8 cellular contexts compared by ENCODE assay signal in the genomic region with DNA sequence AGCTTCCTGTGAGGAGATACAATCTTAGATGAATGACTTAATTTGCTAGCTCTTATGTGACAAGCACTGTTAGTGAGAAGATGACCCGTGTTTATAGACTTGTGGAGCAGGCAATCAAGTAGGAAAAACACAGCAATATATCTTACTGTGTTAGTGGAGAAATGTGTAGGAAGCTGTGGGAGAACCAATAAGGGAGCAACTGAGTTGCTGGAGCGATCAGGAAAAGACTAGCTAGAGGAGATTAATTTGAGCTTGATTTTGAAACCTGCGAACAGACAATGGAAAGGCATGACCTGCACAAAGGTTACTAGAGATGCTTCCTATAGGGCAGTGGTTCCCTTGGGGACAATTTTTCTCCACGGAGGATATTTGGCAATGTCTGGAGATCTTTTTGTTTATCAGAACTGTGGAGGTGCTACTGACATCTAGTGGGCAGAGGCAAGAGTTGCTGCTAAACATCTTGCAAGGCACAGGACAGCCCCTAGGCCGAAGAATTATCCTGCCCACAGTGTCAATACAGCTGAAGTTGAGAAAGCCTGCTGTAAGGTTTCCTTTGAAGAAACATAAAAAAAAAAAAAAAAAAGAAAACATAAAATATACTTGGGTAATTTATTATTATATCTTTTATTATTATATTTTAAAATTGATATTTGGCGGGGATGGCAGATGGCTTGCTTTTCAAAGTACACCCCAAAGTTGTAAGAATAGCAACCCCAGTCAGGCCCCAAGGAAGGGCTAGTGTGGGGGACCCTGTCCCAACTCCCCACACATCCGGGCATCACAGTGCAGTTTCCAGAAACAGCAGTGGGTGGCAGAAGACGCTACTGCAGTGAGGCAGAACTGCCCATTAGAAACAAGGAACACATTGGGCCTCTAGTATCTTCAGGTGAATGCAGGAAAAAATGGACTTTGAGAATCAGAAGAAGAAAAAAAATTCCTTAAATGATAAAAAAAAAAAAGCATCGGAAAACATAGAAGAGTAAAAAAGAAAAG.
DNase-seq lines count a peak whose midpoint lies in the region; ATAC-seq, FAIRE-seq and TF ChIP-seq lines count a peak whose summit lies in the region.

No MANE protein-coding gene starts in this region.

- H3K4me1 Mint-ChIP-seq in Caco-2 (ENCODE audit: low read depth, unreplicated experiment) (no peaks in the 10 kb centered on the region), natural killer cell (peaks cover 0 to 5% of the 10 kb centered on the region in 2 donors)
- no peaks in the 10 kb centered on the region for H3K4me1 Mint-ChIP-seq in activated CD4-positive, alpha-beta memory T cell treated with anti-CD3 and anti-CD28 coated beads, Interleukin-2, amount 10 ng/mL, durations not matched to agents 7 days and 5 days

- no peak overlapping the region for H3K4me3 ChIP-seq in Caco-2 (ENCODE audit: low read depth, low read length)

- H3K27ac Mint-ChIP-seq in Caco-2 (ENCODE audit: unreplicated experiment) = no peak overlapping the region
- no peak overlapping the region for H3K27ac Mint-ChIP-seq in natural killer cell
- no peak overlapping the region for H3K27ac Mint-ChIP-seq in activated CD4-positive, alpha-beta memory T cell treated with anti-CD3 and anti-CD28 coated beads, Interleukin-2, amount 10 ng/mL, durations not matched to agents 7 days and 5 days

- ATAC-seq in HG02840 (IDR thresholded peaks at IDR 0.05; ENCODE audit: low FRiP score, unreplicated experiment) (peak; percentile 80), left colon (peak; percentile 72), natural killer cell (no peak)

- no peaks in the 10 kb centered on the region for H3K27me3 ChIP-seq in Caco-2 (replicated peaks; ENCODE audit: control insufficient read depth, insufficient read depth, low read length)

- peak; percentile 72 to 82 for TF ChIP-seq CTCF in Caco-2 (IDR thresholded peaks at IDR 0.05; ENCODE audit: insufficient read depth in 1 of 2, low read depth in 1 of 2, low read length in 1 of 2, severe bottlenecking in 1 of 2, unreplicated experiment in 1 of 2)
- no peak for TF ChIP-seq CTCF in natural killer cell (IDR thresholded peaks at IDR 0.05)

- POLR2A ChIA-PET in Caco-2 (lab: Charles Lee) = no interaction called here
- POLR2A ChIA-PET in activated CD4-positive, alpha-beta memory T cell treated with anti-CD3 and anti-CD28 coated beads, Interleukin-2, amount 10 ng/mL, durations not matched to agents 7 days and 5 days (lab: Charles Lee) = no interaction called here

- CTCF ChIA-PET in Caco-2 (lab: Charles Lee) = interaction anchor here (0.6 to 1.4 kb wide), 3 partner anchors 92 to 423 kb away, joined by 3 to 5 read pairs (median 3); no protein-coding TSS in a partner anchor
- CTCF ChIA-PET in activated CD4-positive, alpha-beta memory T cell treated with anti-CD3 and anti-CD28 coated beads, Interleukin-2, amount 10 ng/mL, durations not matched to agents 7 days and 5 days (lab: Charles Lee) = interaction anchor here (0.7 to 1.4 kb wide), 8 partner anchors 11 to 636 kb away, joined by 3 to 5 read pairs (median 3); no protein-coding TSS in a partner anchor

- H3K4me3 Mint-ChIP-seq in Caco-2 (ENCODE audit: unreplicated experiment) (no peak overlapping the region), natural killer cell (no peak overlapping the region)
- H3K4me3 Mint-ChIP-seq in activated CD4-positive, alpha-beta memory T cell treated with anti-CD3 and anti-CD28 coated beads, Interleukin-2, amount 10 ng/mL, durations not matched to agents 7 days and 5 days = no peak overlapping the region

- no peaks in the 10 kb centered on the region for H3K9me3 Mint-ChIP-seq in Caco-2 (ENCODE audit: unreplicated experiment)
- no peaks in the 10 kb centered on the region for H3K9me3 Mint-ChIP-seq in natural killer cell
- no peaks in the 10 kb centered on the region for H3K9me3 Mint-ChIP-seq in activated CD4-positive, alpha-beta memory T cell treated with anti-CD3 and anti-CD28 coated beads, Interleukin-2, amount 10 ng/mL, durations not matched to agents 7 days and 5 days

- H3K36me3 ChIP-seq in Caco-2 (ENCODE audit: control insufficient read depth, insufficient read depth, low read length) = no peaks in the 10 kb centered on the region

- FAIRE-seq in GM18507 (lab: Jason Lieb, UNC) = peak; percentile 67

- peak; percentile 46 to 52 for DNase-seq in Caco-2
- no peak for DNase-seq in GM18507 (ENCODE audit: extremely low spot score, insufficient read length, low read depth)
- DNase-seq in NCI-H1092 treated with DMSO at 0.1 percent for 48 hours (lab: John Stamatoyannopoulos, UW) = peak; percentile 0
- peak; percentile 59 for DNase-seq in astrocyte of the hippocampus (ENCODE audit: low read depth, low spot score)
- peak in 1 of 2 donors; percentile 9 for DNase-seq in left colon
- no peak for DNase-seq in natural killer cell
- DNase-seq in activated CD4-positive, alpha-beta memory T cell treated with anti-CD3 and anti-CD28 coated beads, Interleukin-2, amount 10 ng/mL, durations not matched to agents 7 days and 5 days = no peak

- no peaks in the 10 kb centered on the region for H3K4me1 ChIP-seq in Caco-2

- intact Hi-C loops in Caco-2 (cut with micrococcal nuclease; ENCODE audit: unreplicated experiment) (loop anchor here (1.0 kb wide), 2 partner anchors 320 to 357 kb away; no protein-coding TSS in a partner anchor), left colon (cut with DNase I, micrococcal nuclease) (no loop called here), natural killer cell (cut with micrococcal nuclease) (no loop called here)

- BruUV-seq in Caco-2 (replicated peaks; lab: Mats Ljungman, UMichigan) = no TSS peak

- H3K36me3 Mint-ChIP-seq in Caco-2 (ENCODE audit: insufficient read depth, unreplicated experiment) = no peaks in the 10 kb centered on the region
- H3K36me3 Mint-ChIP-seq in natural killer cell = no peaks in the 10 kb centered on the region
- no peaks in the 10 kb centered on the region for H3K36me3 Mint-ChIP-seq in activated CD4-positive, alpha-beta memory T cell treated with anti-CD3 and anti-CD28 coated beads, Interleukin-2, amount 10 ng/mL, durations not matched to agents 7 days and 5 days (ENCODE audit: low read depth)

- H3K9me3 ChIP-seq in Caco-2 = no peaks in the 10 kb centered on the region; the same call in 1 of the 2 replicates

- peaks cover 3% of the 10 kb centered on the region for H3K27me3 Mint-ChIP-seq in Caco-2 (ENCODE audit: insufficient read depth, unreplicated experiment)
- H3K27me3 Mint-ChIP-seq in natural killer cell (ENCODE audit: low read depth in 2 of 2) = no peaks in the 10 kb centered on the region
- H3K27me3 Mint-ChIP-seq in activated CD4-positive, alpha-beta memory T cell treated with anti-CD3 and anti-CD28 coated beads, Interleukin-2, amount 10 ng/mL, durations not matched to agents 7 days and 5 days = no peaks in the 10 kb centered on the region

Comparison
In these comparisons a context has a peak if more than half of its experiments do, and no peak if none do; other contexts are left out.
1. DNase-seq: peak in Caco-2 (2 of 2), NCI-H1092 treated with DMSO at 0.1 percent for 48 hours (single experiment) and astrocyte of the hippocampus (single experiment); none in GM18507 (single experiment), natural killer cell (single experiment) and activated CD4-positive, alpha-beta memory T cell treated with anti-CD3 and anti-CD28 coated beads, Interleukin-2, amount 10 ng/mL, durations not matched to agents 7 days and 5 days (single experiment).
2. ATAC-seq: peak in HG02840 (single experiment) and left colon (single experiment); none in natural killer cell (0 of 3).